Comparison of ENCODE assay signal across 1 cellular context in the genomic region with DNA sequence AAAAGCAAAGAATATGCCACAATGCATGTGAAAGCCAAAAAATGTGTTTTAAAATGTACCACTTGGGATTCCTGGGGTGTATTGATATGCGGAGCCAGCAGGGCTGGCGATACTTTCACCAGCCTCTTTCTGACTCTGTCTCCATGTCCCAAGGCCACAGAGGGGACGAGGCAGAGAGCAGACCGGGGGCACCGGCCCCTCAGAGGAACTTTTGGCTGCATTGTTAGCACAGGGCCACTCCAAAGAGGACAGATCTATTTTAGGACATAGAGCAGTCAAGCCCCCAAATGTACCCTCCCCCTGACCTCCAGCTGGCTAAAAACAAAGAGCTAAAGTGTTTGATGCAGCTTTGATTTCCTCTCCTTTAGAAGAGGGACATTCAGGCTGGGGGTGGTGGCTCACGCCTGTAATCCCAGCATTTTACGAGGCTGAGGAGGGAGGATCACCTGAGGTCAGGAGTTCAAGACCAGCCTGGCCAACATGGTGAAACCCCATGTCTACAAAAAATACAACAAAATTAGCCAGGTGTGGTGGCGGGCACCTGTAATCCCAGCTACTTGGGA.
TF ChIP-seq lines count a peak whose summit lies in the region.

No MANE protein-coding gene starts in this region.

TF ChIP-seq in GM23338, 12 proteins besides CTCF, POLR2A, EP300 and RAD21:
- TF ChIP-seq JUNB (IDR thresholded peaks at IDR 0.05; ENCODE audit: unreplicated experiment) (no peak), ZNF331 (CRISPR knock-in tag; IDR thresholded peaks at IDR 0.05; ENCODE audit: low read depth) (no peak), CREB1 (CRISPR knock-in tag; IDR thresholded peaks at IDR 0.05; ENCODE audit: low read depth) (0 out of 2 replicates have a peak, but pooled peaks have one; percentile 7)
